Comparison of ENCODE assay signal across 8 cellular contexts in the genomic region with DNA sequence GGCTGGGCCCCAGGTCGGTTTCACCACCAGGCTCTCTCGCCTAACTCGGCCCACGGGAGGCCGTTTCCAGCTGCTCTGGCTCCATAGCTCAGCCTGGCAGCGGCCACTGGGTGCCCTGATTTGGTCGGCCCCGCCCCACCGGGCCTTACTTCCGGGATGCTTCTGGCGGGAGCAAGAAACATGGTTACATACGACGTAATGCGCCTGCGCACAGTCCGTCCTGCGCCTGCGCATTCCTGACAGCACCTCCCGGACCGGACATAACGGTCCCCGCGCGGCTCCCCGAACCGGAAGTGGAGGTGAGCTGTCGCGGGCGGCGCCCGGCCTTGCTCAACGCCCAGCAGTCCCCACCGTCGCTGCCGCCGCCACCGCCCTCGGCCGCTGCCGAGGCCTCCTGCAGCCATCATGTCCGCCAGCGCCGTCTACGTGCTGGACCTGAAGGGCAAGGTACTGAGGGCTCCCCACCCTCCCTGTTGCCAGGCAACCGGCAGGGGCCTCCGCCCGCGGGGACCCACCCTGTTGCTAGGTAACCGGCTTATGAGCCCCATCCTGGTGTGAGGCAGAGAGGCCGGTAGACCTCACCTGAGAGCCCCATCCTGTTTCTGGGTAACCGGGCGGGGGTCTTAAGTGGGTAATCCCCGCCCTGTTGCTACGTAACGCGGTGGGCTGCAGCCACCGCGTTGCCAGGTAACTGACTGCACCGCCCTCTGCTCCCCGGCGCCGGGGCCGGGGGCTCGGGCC. TPM values are rescaled to one million over a fixed set of nuclear protein-coding genes. Genes with fewer than 3 reads are reported as not detected.
DNase-seq lines count a peak whose midpoint lies in the region; TF ChIP-seq lines count a peak whose summit lies in the region.

Gene AP1M1, plus strand, starts transcription at position 290 of the 741 bp plus-strand sequence. Its CDS starts 116 bp downstream, at position 406.

- H3K9me3 ChIP-seq in neural cell (ENCODE audit: low read length) (no peaks in the 10 kb centered on the region), stomach (no peaks in the 10 kb centered on the region)

- intact Hi-C loops in stomach (cut with DNase I; ENCODE audit: low total_unique reads) = no loop called here

- no peak for TF ChIP-seq RAD21 in neural cell (conservative IDR thresholded peaks at IDR 0.05)

- H3K4me2 ChIP-seq in neural cell (ENCODE audit: low read length) = peak within 1 kb of the TSS; percentile 86

- no peak for TF ChIP-seq POLR2A in stomach (IDR thresholded peaks at IDR 0.05)

- peaks cover 24 to 71% (median 54%) of the 10 kb centered on the region in 4 donors for H3K4me1 ChIP-seq in stomach

- no peaks in the 10 kb centered on the region for H3K27me3 ChIP-seq in H7 (ENCODE audit: control insufficient read depth, insufficient read depth, low read length)
- H3K27me3 ChIP-seq in neural cell (ENCODE audit: insufficient read depth, low read depth, low read length) = no peaks in the 10 kb centered on the region
- H3K27me3 ChIP-seq in stomach = no peaks in the 10 kb centered on the region

- TF ChIP-seq CTCF in neural cell (IDR thresholded peaks at IDR 0.05; ENCODE audit: poor library complexity, severe bottlenecking) (no peak), stomach (IDR thresholded peaks at IDR 0.05) (no peak)

- H3K9me2 ChIP-seq in neural cell (ENCODE audit: insufficient read depth, low read length) = no peaks in the 10 kb centered on the region

- peak; percentile 98 for DNase-seq in ELF-1 (ENCODE audit: low read depth, low spot score)
- DNase-seq in H7 = peak; percentile 98
- peak; percentile 98 for DNase-seq in M059J (ENCODE audit: low read depth)
- DNase-seq in SHP77 (lab: John Stamatoyannopoulos, UW) = peak; percentile 99 to 100
- DNase-seq in activated effector memory CD4-positive, alpha-beta T cell treated with anti-CD3 and anti-CD28 coated beads, Interleukin-2, amount 50 U/mL, for 16 hours = peak; percentile 100
- DNase-seq in fibroblast of the conjunctiva (ENCODE audit: low read depth) = peak; percentile 98
- DNase-seq in stomach = peak; percentile 98

- peaks cover 25% of the 10 kb centered on the region for H3K79me2 ChIP-seq in neural cell (replicated peaks; ENCODE audit: insufficient read depth, low read length)

- H3K36me3 ChIP-seq in H7 (replicated peaks; ENCODE audit: control insufficient read depth, insufficient read depth, low read length) (no peaks in the 10 kb centered on the region), neural cell (ENCODE audit: insufficient read depth, low read length) (no peaks in the 10 kb centered on the region), stomach (peaks cover 18 to 35% (median 31%) of the 10 kb centered on the region in 4 donors)

- WGBS in stomach, 5 donors = 0 to 1% (median 0%) methylated on average over 20 to 64 of the region's 64 CpGs

- H3K9ac ChIP-seq in neural cell (ENCODE audit: low read length) = peak within 1 kb of the TSS; percentile 96

- H3K27ac ChIP-seq in neural cell (ENCODE audit: low read length) (peak within 1 kb of the TSS; percentile 94), stomach (peak within 1 kb of the TSS; percentile 86 to 91 (median 87))

- TF ChIP-seq EP300 in neural cell (conservative IDR thresholded peaks at IDR 0.05; ENCODE audit: poor library complexity, severe bottlenecking) = peak; percentile 66
- no peak for TF ChIP-seq EP300 in stomach (IDR thresholded peaks at IDR 0.05)

- no peaks in the 10 kb centered on the region for H4K20me1 ChIP-seq in neural cell (ENCODE audit: insufficient read depth)

- no peaks in the 10 kb centered on the region for H3F3A ChIP-seq in neural cell (ENCODE audit: insufficient read depth, low read length, poor library complexity, severe bottlenecking)

- peak within 1 kb of the TSS; percentile 96 for H2AFZ ChIP-seq in neural cell (ENCODE audit: low read depth, low read length)

- peak within 1 kb of the TSS; percentile 82 for H3K4me3 ChIP-seq in H7 (ENCODE audit: insufficient read depth, low read depth, low read length)
- H3K4me3 ChIP-seq in neural cell (ENCODE audit: low read length) = peak within 1 kb of the TSS; percentile 100
- peak within 1 kb of the TSS; percentile 74 to 88 (median 78) for H3K4me3 ChIP-seq in stomach

TF ChIP-seq in neural cell, 6 proteins besides CTCF, POLR2A, EP300 and RAD21:
- TF ChIP-seq TAF1 (IDR thresholded peaks at IDR 0.05; ENCODE audit: low read depth) (no peak), EZH2 (IDR thresholded peaks at IDR 0.05; ENCODE audit: borderline replicate concordance, insufficient read depth, low read length, poor library complexity, severe bottlenecking) (no peak), MXI1 (conservative IDR thresholded peaks at IDR 0.05; ENCODE audit: poor library complexity, severe bottlenecking) (peak; percentile 86), SMC3 (conservative IDR thresholded peaks at IDR 0.05; ENCODE audit: poor library complexity) (peak; percentile 15), POLR2AphosphoS5 (IDR thresholded peaks at IDR 0.05) (peak; percentile 83)
- TF ChIP-seq, protein P1, sequence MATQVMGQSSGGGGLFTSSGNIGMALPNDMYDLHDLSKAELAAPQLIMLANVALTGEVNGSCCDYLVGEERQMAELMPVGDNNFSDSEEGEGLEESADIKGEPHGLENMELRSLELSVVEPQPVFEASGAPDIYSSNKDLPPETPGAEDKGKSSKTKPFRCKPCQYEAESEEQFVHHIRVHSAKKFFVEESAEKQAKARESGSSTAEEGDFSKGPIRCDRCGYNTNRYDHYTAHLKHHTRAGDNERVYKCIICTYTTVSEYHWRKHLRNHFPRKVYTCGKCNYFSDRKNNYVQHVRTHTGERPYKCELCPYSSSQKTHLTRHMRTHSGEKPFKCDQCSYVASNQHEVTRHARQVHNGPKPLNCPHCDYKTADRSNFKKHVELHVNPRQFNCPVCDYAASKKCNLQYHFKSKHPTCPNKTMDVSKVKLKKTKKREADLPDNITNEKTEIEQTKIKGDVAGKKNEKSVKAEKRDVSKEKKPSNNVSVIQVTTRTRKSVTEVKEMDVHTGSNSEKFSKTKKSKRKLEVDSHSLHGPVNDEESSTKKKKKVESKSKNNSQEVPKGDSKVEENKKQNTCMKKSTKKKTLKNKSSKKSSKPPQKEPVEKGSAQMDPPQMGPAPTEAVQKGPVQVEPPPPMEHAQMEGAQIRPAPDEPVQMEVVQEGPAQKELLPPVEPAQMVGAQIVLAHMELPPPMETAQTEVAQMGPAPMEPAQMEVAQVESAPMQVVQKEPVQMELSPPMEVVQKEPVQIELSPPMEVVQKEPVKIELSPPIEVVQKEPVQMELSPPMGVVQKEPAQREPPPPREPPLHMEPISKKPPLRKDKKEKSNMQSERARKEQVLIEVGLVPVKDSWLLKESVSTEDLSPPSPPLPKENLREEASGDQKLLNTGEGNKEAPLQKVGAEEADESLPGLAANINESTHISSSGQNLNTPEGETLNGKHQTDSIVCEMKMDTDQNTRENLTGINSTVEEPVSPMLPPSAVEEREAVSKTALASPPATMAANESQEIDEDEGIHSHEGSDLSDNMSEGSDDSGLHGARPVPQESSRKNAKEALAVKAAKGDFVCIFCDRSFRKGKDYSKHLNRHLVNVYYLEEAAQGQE (IDR thresholded peaks at IDR 0.05; ENCODE audit: borderline replicate concordance) = peak; percentile 34
TF ChIP-seq in neural cell: peak in this region for 4.

RNA-seq across cellular contexts. Expression of gene AP1M1, which starts in this region (rescaled TPM):
- total RNA-seq in H7 (2014; rRNA removed; shearing (Covaris generic)) = 49.3 and 56.3 TPM in 2 replicates
- total RNA-seq in M059J (2014; rRNA removed; shearing (Covaris generic)) = 113 and 140 TPM in 2 replicates
- polyA plus RNA-seq in neural cell (80.5 and 81.4 TPM in 2 replicates), stomach (10 to 100 TPM; 24.2 to 32.8 (median 30.4) TPM)
- 85.9 and 96.5 TPM in 2 replicates for polyA minus RNA-seq in neural cell
- 10 to 100 TPM in 4 of 5 donors, 1 to 10 TPM in 1; 2.0 to 92.4 (median 27.1) TPM for total RNA-seq in stomach

Comparison
In these comparisons a context has a peak if more than half of its experiments do, and no peak if none do; other contexts are left out.
1. Peak in every context shown above with its lines: DNase-seq, H3K4me3 ChIP-seq and H3K27ac ChIP-seq.